In genomic region chr22:20857838-20858614, GRCh38 we compare ENCODE assay signal across 1 cellular context.
TF ChIP-seq lines count a peak whose summit lies in the region.

No MANE protein-coding gene starts in this region.

TF ChIP-seq in WTC11, 78 proteins besides CTCF, POLR2A, EP300 and RAD21 (continued from another document):
- TF ChIP-seq ARID4B (CRISPR knock-in tag; IDR thresholded peaks at IDR 0.05; ENCODE audit: borderline replicate concordance) (0 out of 2 replicates have a peak, but pooled peaks have one; percentile 31), ELF4 (CRISPR knock-in tag; IDR thresholded peaks at IDR 0.05; ENCODE audit: low read depth) (no peak), ZNF671 (CRISPR knock-in tag; IDR thresholded peaks at IDR 0.05) (no peak), AFF4 (CRISPR knock-in tag; IDR thresholded peaks at IDR 0.05; ENCODE audit: borderline replicate concordance) (no peak)
